In the genomic region with DNA sequence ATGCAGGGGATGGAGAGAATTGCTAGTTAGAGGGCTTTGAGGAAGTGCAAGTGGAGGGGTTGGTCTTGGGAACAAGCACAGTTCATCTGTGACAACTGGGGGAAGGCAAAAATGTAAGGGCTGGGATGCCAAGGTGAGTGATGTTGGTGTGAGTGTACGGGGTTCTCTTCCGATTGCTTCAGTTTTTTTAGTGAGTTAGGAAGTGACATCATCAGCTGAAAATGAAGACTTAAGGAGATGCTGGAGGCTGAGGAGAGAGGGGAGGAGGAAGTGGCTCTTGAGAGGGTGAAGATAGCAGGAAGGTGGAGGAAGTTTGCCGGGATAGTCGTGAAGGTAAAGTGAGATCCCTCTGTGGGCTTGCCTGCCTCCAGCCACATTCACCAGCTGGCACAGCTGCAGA, we compare ENCODE assay signal across 17 cellular contexts. TPM values are rescaled to one million over a fixed set of nuclear protein-coding genes. Genes with fewer than 3 reads are reported as not detected.
A peak's percentile ranks its signal among the peaks of the same experiment; 100 is the strongest.
DNase-seq lines count a peak whose midpoint lies in the region; ATAC-seq and TF ChIP-seq lines count a peak whose summit lies in the region.
"Had no signal": no experiment of that assay in that cellular context is flagged by ENCODE, and none has a peak within 500 bp of the region (broad histone marks: within the 10 kb centered on the region; RNA-seq: fewer than 3 reads in every experiment).

No MANE protein-coding gene starts in this region.

- H3K36me3 ChIP-seq in adipocyte (ENCODE audit: control insufficient read depth, insufficient read depth, low read length, severe bottlenecking) (no peaks in the 10 kb centered on the region), WERI-Rb-1 (peaks cover 92% of the 10 kb centered on the region)
- H3K36me3 ChIP-seq: adrenal gland had no signal

- no peak overlapping the region for H3K27ac Mint-ChIP-seq in HFFc6
- H3K27ac Mint-ChIP-seq: activated CD4-positive, alpha-beta memory T cell treated with anti-CD3 and anti-CD28 coated beads for 36 hours; natural killer cell had no signal

- H3K36me3 Mint-ChIP-seq in HFFc6 (ENCODE audit: low read depth): no peaks in the 10 kb centered on the region
- H3K36me3 Mint-ChIP-seq: natural killer cell had no signal

- peak; percentile 51 for DNase-seq in AG08395 (ENCODE audit: low spot score)
- peak; percentile 36 for DNase-seq in HFFc6
- DNase-seq in adipocyte (ENCODE audit: low read depth): peak; percentile 18
- DNase-seq in fibroblast of the aortic adventitia (ENCODE audit: low read depth): peak; percentile 61
- no peak for DNase-seq in WERI-Rb-1
- no peak for DNase-seq in NCI-H1092 (lab: John Stamatoyannopoulos, UW)
- DNase-seq in LoVo (ENCODE audit: low spot score): no peak
- DNase-seq: activated CD4-positive, alpha-beta memory T cell treated with anti-CD3 and anti-CD28 coated beads for 36 hours; adrenal gland; Caco-2; cortex of kidney; KBM-7; natural killer cell; NCI-H1436; NCI-H446 had no signal

- no peaks in the 10 kb centered on the region for H3K4me1 ChIP-seq in adipocyte (ENCODE audit: control insufficient read depth, insufficient read depth, low read length)
- H3K4me1 ChIP-seq: adrenal gland, Caco-2 had no signal

- H3K9me3 ChIP-seq in adipocyte (ENCODE audit: control insufficient read depth, low read length): no peaks in the 10 kb centered on the region
- H3K9me3 ChIP-seq in WERI-Rb-1 (ENCODE audit: severe bottlenecking): no peaks in the 10 kb centered on the region
- H3K9me3 ChIP-seq: adrenal gland, Caco-2 had no signal

- H3K9ac ChIP-seq in adipocyte (ENCODE audit: low read length): no peak overlapping the region

- H3K27ac ChIP-seq in WERI-Rb-1: no peak overlapping the region
- H3K27ac ChIP-seq: adrenal gland had no signal

- H3K27me3 Mint-ChIP-seq in HFFc6 (ENCODE audit: insufficient read depth): no peaks in the 10 kb centered on the region
- H3K27me3 Mint-ChIP-seq: activated CD4-positive, alpha-beta memory T cell treated with anti-CD3 and anti-CD28 coated beads for 36 hours had no signal

- no peak overlapping the region for H3K4me3 Mint-ChIP-seq in HFFc6
- H3K4me3 Mint-ChIP-seq: activated CD4-positive, alpha-beta memory T cell treated with anti-CD3 and anti-CD28 coated beads for 36 hours; natural killer cell had no signal

- no peaks in the 10 kb centered on the region for H3K9me3 Mint-ChIP-seq in HFFc6
- H3K9me3 Mint-ChIP-seq: activated CD4-positive, alpha-beta memory T cell treated with anti-CD3 and anti-CD28 coated beads for 36 hours; natural killer cell had no signal

- no peaks in the 10 kb centered on the region for H3K4me1 Mint-ChIP-seq in HFFc6 (ENCODE audit: low read depth)
- H3K4me1 Mint-ChIP-seq: natural killer cell had no signal

- TF ChIP-seq CTCF in HFFc6 (IDR thresholded peaks at IDR 0.05) (no peak), fibroblast of the aortic adventitia (IDR thresholded peaks at IDR 0.05; ENCODE audit: insufficient read depth, low read length) (no peak), WERI-Rb-1 (IDR thresholded peaks at IDR 0.05; ENCODE audit: low read depth, low read length) (no peak)

- H3K27me3 ChIP-seq in adipocyte (replicated peaks; ENCODE audit: control insufficient read depth, insufficient read depth, low read length) (no peaks in the 10 kb centered on the region), WERI-Rb-1 (ENCODE audit: insufficient read depth, low read depth, severe bottlenecking) (no peaks in the 10 kb centered on the region)
- H3K27me3 ChIP-seq: adrenal gland had no signal

- ATAC-seq in HG02973 (IDR thresholded peaks at IDR 0.05; ENCODE audit: unreplicated experiment): no peak
- ATAC-seq: HCT116, natural killer cell had no signal

- no peak overlapping the region for H3K4me3 ChIP-seq in adipocyte (ENCODE audit: low read length)
- H3K4me3 ChIP-seq in fibroblast of the aortic adventitia (ENCODE audit: low read depth, low read length): peak overlapping the region; percentile 10
- H3K4me3 ChIP-seq in WERI-Rb-1 (ENCODE audit: low read depth, low read length): no peak overlapping the region
- H3K4me3 ChIP-seq: adrenal gland had no signal

RNA-seq across cellular contexts. Expression of gene TICRR, which starts 12.7 kb away (rescaled TPM):
- 1 to 10 TPM; 3.0 to 6.0 (median 5.0) TPM for total RNA-seq in HFFc6 (2021; fragmentation: NEBNext Ultra II Directional; extraction: Animal tissue kit (Norgen Biotek cat#: 25700))
- total RNA-seq in fibroblast of the aortic adventitia (ENCODE audit: low replicate concordance): 0.33 and 8.8 TPM in 2 replicates

Comparison
In these comparisons a context has a peak if more than half of its experiments do, and no peak if none do; other contexts are left out.
1. DNase-seq: peak in AG08395 (single experiment), HFFc6 (single experiment), adipocyte (single experiment) and fibroblast of the aortic adventitia (single experiment); none in WERI-Rb-1 (single experiment), NCI-H1092 (single experiment) and LoVo (single experiment).